32 cellular contexts compared by ENCODE assay signal in the genomic region with DNA sequence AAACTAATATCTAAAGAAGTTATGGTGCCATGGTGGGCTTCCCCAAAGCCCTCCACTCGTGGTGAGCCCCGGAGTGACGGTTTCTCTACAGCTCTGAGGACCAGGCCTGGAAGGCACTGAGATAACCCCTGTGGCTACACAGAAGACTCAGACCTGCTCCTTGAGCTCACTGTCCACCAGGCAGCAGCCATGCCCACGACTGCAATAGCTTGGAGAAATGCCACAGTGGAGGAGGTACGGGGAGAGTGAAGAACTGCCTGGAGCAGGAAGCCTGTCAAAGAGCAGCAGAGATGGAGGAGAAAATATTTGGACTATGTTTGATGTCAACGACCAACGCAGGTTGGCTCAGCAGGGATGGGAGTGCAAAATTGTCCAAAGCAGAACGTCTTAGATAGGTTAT.
"Had no signal": no experiment of that assay in that cellular context is flagged by ENCODE, and none has a peak within 500 bp of the region (broad histone marks: within the 10 kb centered on the region; RNA-seq: fewer than 3 reads in every experiment).

No MANE protein-coding gene starts in this region.

- H3K4me3 ChIP-seq: adrenal gland, coronary artery, dorsolateral prefrontal cortex, esophagus muscularis mucosa, gastrocnemius medialis, heart left ventricle had no signal

- ATAC-seq: activated CD4-positive, CD25-positive, alpha-beta regulatory T cell treated with anti-CD3 and anti-CD28 coated beads, Interleukin-2, amount 50 U/mL, for 24 hours; activated CD8-positive, alpha-beta T cell treated with anti-CD3 and anti-CD28 coated beads for 36 hours; activated naive CD8-positive, alpha-beta T cell treated with anti-CD3 and anti-CD28 coated beads, Interleukin-2, amount 50 U/mL, for 24 hours; activated T-cell treated with anti-CD3 and anti-CD28 coated beads, Interleukin-2, amount 50 U/mL, for 4 hours; activated T-helper 17 cell treated with anti-CD3 and anti-CD28 coated beads, Interleukin-2, amount 50 U/mL, for 72 hours; gastrocnemius medialis; heart left ventricle had no signal

- H3K9me3 Mint-ChIP-seq: activated B cell treated with CpG ODN at 0.5 μM for 24 hours; activated CD8-positive, alpha-beta T cell treated with anti-CD3 and anti-CD28 coated beads for 36 hours; activated naive CD4-positive, alpha-beta T cell treated with anti-CD3 and anti-CD28 coated beads, Interleukin-2, amount 50 U/mL, for 24 hours; activated naive CD8-positive, alpha-beta T cell treated with anti-CD3 and anti-CD28 coated beads for 36 hours; activated naive CD8-positive, alpha-beta T cell treated with anti-CD3 and anti-CD28 coated beads, Interleukin-2, amount 50 U/mL, for 24 hours; activated T-cell treated with anti-CD3 and anti-CD28 coated beads, Interleukin-2, amount 50 U/mL, for 4 hours; activated T-helper 17 cell treated with anti-CD3 and anti-CD28 coated beads, Interleukin-2, amount 50 U/mL, for 72 hours; endodermal cell; T-helper 1 cell treated with Interleukin-12 subunit alpha and Interleukin-12 subunit beta and Interleukin-4 antibody, amounts not matched to agents 30 μg/mL and 1 μg/mL, for 36 hours had no signal

- H3K4me3 Mint-ChIP-seq: activated B cell treated with CpG ODN at 0.5 μM for 24 hours; activated CD8-positive, alpha-beta T cell treated with anti-CD3 and anti-CD28 coated beads for 36 hours; activated naive CD4-positive, alpha-beta T cell treated with anti-CD3 and anti-CD28 coated beads for 36 hours; activated naive CD4-positive, alpha-beta T cell treated with anti-CD3 and anti-CD28 coated beads, Interleukin-2, amount 50 U/mL, for 24 hours; activated naive CD8-positive, alpha-beta T cell treated with anti-CD3 and anti-CD28 coated beads for 36 hours; activated naive CD8-positive, alpha-beta T cell treated with anti-CD3 and anti-CD28 coated beads, Interleukin-2, amount 50 U/mL, for 24 hours; activated T-cell treated with anti-CD3 and anti-CD28 coated beads, Interleukin-2, amount 50 U/mL, for 4 hours; activated T-helper 17 cell treated with anti-CD3 and anti-CD28 coated beads, Interleukin-2, amount 50 U/mL, for 72 hours; central memory CD8-positive, alpha-beta T cell; dendritic cell treated with granulocyte-macrophage colony-stimulating factor and Interleukin-4, amounts not matched to agents 40 ng/mL and 50 ng/mL, for 4 days; endodermal cell; T-helper 1 cell treated with Interleukin-12 subunit alpha and Interleukin-12 subunit beta and Interleukin-4 antibody, amounts not matched to agents 30 μg/mL and 1 μg/mL, for 36 hours had no signal

- H3K9me3 ChIP-seq: adrenal gland, esophagus muscularis mucosa, gastrocnemius medialis, heart left ventricle had no signal

- H3K4me1 Mint-ChIP-seq: activated B cell treated with CpG ODN at 0.5 μM for 24 hours; activated naive CD4-positive, alpha-beta T cell treated with anti-CD3 and anti-CD28 coated beads, Interleukin-2, amount 50 U/mL, for 24 hours; activated naive CD8-positive, alpha-beta T cell treated with anti-CD3 and anti-CD28 coated beads for 36 hours; activated naive CD8-positive, alpha-beta T cell treated with anti-CD3 and anti-CD28 coated beads, Interleukin-2, amount 50 U/mL, for 24 hours; activated T-helper 17 cell treated with anti-CD3 and anti-CD28 coated beads, Interleukin-2, amount 50 U/mL, for 72 hours; central memory CD8-positive, alpha-beta T cell had no signal

- H3K36me3 ChIP-seq: adrenal gland, brain microvascular endothelial cell, esophagus muscularis mucosa, gastrocnemius medialis, heart left ventricle, WERI-Rb-1 had no signal

- H3K27me3 ChIP-seq: adrenal gland, brain microvascular endothelial cell, dorsolateral prefrontal cortex, esophagus muscularis mucosa, foreskin keratinocyte, gastrocnemius medialis, heart left ventricle had no signal

- H3K27ac ChIP-seq: adrenal gland, brain microvascular endothelial cell, coronary artery, esophagus muscularis mucosa, foreskin keratinocyte, gastrocnemius medialis, heart left ventricle, WERI-Rb-1 had no signal

- DNase-seq: activated B cell treated with CpG ODN at 0.5 μM for 24 hours; activated CD4-positive, alpha-beta T cell treated with anti-CD3 and anti-CD28 coated beads for 48 hours; activated CD4-positive, alpha-beta T cell treated with anti-CD3 and anti-CD28 coated beads, Interleukin-2, amount 50 U/mL, for 1 hour; activated CD4-positive, alpha-beta T cell treated with anti-CD3 and anti-CD28 coated beads, Interleukin-2, amount 50 U/mL, for 48 hours; activated CD8-positive, alpha-beta memory T cell treated with anti-CD3 and anti-CD28 coated beads for 24 hours; activated CD8-positive, alpha-beta T cell treated with anti-CD3 and anti-CD28 coated beads for 36 hours; activated effector memory CD4-positive, alpha-beta T cell treated with anti-CD3 and anti-CD28 coated beads, Interleukin-2, amount 50 U/mL, for 16 hours; activated naive CD4-positive, alpha-beta T cell treated with anti-CD3 and anti-CD28 coated beads for 36 hours; activated naive CD8-positive, alpha-beta T cell treated with anti-CD3 and anti-CD28 coated beads for 36 hours; activated naive CD8-positive, alpha-beta T cell treated with anti-CD3 and anti-CD28 coated beads, Interleukin-2, amount 50 U/mL, for 24 hours; activated T-cell treated with anti-CD3 and anti-CD28 coated beads, Interleukin-2, amount 50 U/mL, for 4 hours; adrenal gland; amygdala; brain microvascular endothelial cell; effector memory CD4-positive, alpha-beta T cell; endodermal cell; erythroblast; foreskin keratinocyte; gastrocnemius medialis; glutamatergic neuron; heart left ventricle; T1000; WERI-Rb-1 had no signal

- H3K27ac Mint-ChIP-seq: activated B cell treated with CpG ODN at 0.5 μM for 24 hours; activated CD8-positive, alpha-beta T cell treated with anti-CD3 and anti-CD28 coated beads for 36 hours; activated naive CD4-positive, alpha-beta T cell treated with anti-CD3 and anti-CD28 coated beads for 36 hours; activated naive CD4-positive, alpha-beta T cell treated with anti-CD3 and anti-CD28 coated beads, Interleukin-2, amount 50 U/mL, for 24 hours; activated naive CD8-positive, alpha-beta T cell treated with anti-CD3 and anti-CD28 coated beads for 36 hours; activated naive CD8-positive, alpha-beta T cell treated with anti-CD3 and anti-CD28 coated beads, Interleukin-2, amount 50 U/mL, for 24 hours; activated T-helper 17 cell treated with anti-CD3 and anti-CD28 coated beads, Interleukin-2, amount 50 U/mL, for 72 hours; dendritic cell treated with granulocyte-macrophage colony-stimulating factor and Interleukin-4, amounts not matched to agents 40 ng/mL and 50 ng/mL, for 4 days; endodermal cell; T-helper 1 cell treated with Interleukin-12 subunit alpha and Interleukin-12 subunit beta and Interleukin-4 antibody, amounts not matched to agents 30 μg/mL and 1 μg/mL, for 36 hours had no signal

- H3K27me3 Mint-ChIP-seq: activated B cell treated with CpG ODN at 0.5 μM for 24 hours; activated CD8-positive, alpha-beta T cell treated with anti-CD3 and anti-CD28 coated beads for 36 hours; activated naive CD4-positive, alpha-beta T cell treated with anti-CD3 and anti-CD28 coated beads, Interleukin-2, amount 50 U/mL, for 24 hours; activated naive CD8-positive, alpha-beta T cell treated with anti-CD3 and anti-CD28 coated beads, Interleukin-2, amount 50 U/mL, for 24 hours; activated T-helper 17 cell treated with anti-CD3 and anti-CD28 coated beads, Interleukin-2, amount 50 U/mL, for 72 hours; central memory CD8-positive, alpha-beta T cell; dendritic cell treated with granulocyte-macrophage colony-stimulating factor and Interleukin-4, amounts not matched to agents 40 ng/mL and 50 ng/mL, for 4 days had no signal

- H3K4me1 ChIP-seq: adrenal gland, esophagus muscularis mucosa, gastrocnemius medialis had no signal

- H3K36me3 Mint-ChIP-seq: activated naive CD4-positive, alpha-beta T cell treated with anti-CD3 and anti-CD28 coated beads, Interleukin-2, amount 50 U/mL, for 24 hours; activated naive CD8-positive, alpha-beta T cell treated with anti-CD3 and anti-CD28 coated beads for 36 hours had no signal
